In genomic region chr10:24456319-24456718, GRCh38 we compare ENCODE assay signal across 13 cellular contexts.
DNase-seq lines count a peak whose midpoint lies in the region; ATAC-seq, FAIRE-seq and TF ChIP-seq lines count a peak whose summit lies in the region.
"Had no signal": no experiment of that assay in that cellular context is flagged by ENCODE, and none has a peak within 500 bp of the region (broad histone marks: within the 10 kb centered on the region; RNA-seq: fewer than 3 reads in every experiment).

No MANE protein-coding gene starts in this region.

- no peak overlapping the region for H3K9ac ChIP-seq in neural progenitor cell
- H3K9ac ChIP-seq: BLaER1 treated with 17β-estradiol and CSF1 and Interleukin-3, amounts not matched to agents 10 nM and 100 nM had no signal

- H3K4me2 ChIP-seq in neural progenitor cell, result no peak overlapping the region

- in situ Hi-C loops in ACHN (cut with HindIII; ENCODE audit: low pct_ligation_motif_present, low pct_unique_long_range_greater_than_20kb, low sequenced_read_pairs), result no loop called here

- H3K27me3 ChIP-seq in bronchial epithelial cell (ENCODE audit: control insufficient read depth, insufficient read depth, low read length), result no peaks in the 10 kb centered on the region
- no peaks in the 10 kb centered on the region for H3K27me3 ChIP-seq in neural progenitor cell
- H3K27me3 ChIP-seq: BLaER1 treated with 17β-estradiol and CSF1 and Interleukin-3, amounts not matched to agents 10 nM and 100 nM; ovary had no signal

- H4K20me1 ChIP-seq in neural progenitor cell (ENCODE audit: low read depth), result no peaks in the 10 kb centered on the region

- no peak for TF ChIP-seq CTCF in bronchial epithelial cell (IDR thresholded peaks at IDR 0.05; ENCODE audit: insufficient read depth, low read length, severe bottlenecking)
- no peak for TF ChIP-seq CTCF in neural progenitor cell (IDR thresholded peaks at IDR 0.05)

- peaks cover 2% of the 10 kb centered on the region for H3K27me3 Mint-ChIP-seq in neural progenitor cell (ENCODE audit: insufficient read depth, low read depth)

- DNase-seq in ACHN (peak; percentile 53), HTR-8/SVneo (ENCODE audit: insufficient read length, low spot score) (no peak), bronchial epithelial cell (ENCODE audit: low read depth) (peak; percentile 98), left colon (no peak), neural progenitor cell (ENCODE audit: low spot score) (no peak)
- DNase-seq: dermis blood vessel endothelial cell, immature natural killer cell, ovary had no signal

- H2AFZ ChIP-seq in neural progenitor cell (replicated peaks), result no peak overlapping the region

- no peak overlapping the region for H3K27ac ChIP-seq in neural progenitor cell
- H3K27ac ChIP-seq: ovary had no signal

- no peak overlapping the region for H3K27ac Mint-ChIP-seq in neural progenitor cell
- H3K27ac Mint-ChIP-seq: activated T-helper 2 cell treated with anti-CD3 and anti-CD28 coated beads, Interferon-gamma antibody, Interleukin-2, Interleukin-4, amounts not matched to agents 10 μg/mL and 5 μg/mL and 100 μg/mL, durations not matched to agents 14 hours and 24 hours and 36 hours; immature natural killer cell had no signal

- no peaks in the 10 kb centered on the region for H3K36me3 Mint-ChIP-seq in neural progenitor cell
- H3K36me3 Mint-ChIP-seq: immature natural killer cell had no signal

- H3K36me3 ChIP-seq in bronchial epithelial cell (ENCODE audit: control insufficient read depth, insufficient read depth, low read length), result peaks cover 4% of the 10 kb centered on the region
- H3K36me3 ChIP-seq in neural progenitor cell, result no peaks in the 10 kb centered on the region
- H3K36me3 ChIP-seq: ovary had no signal

- FAIRE-seq in HTR-8/SVneo (lab: Jason Lieb, UNC) (peak; percentile 48), bronchial epithelial cell (lab: Jason Lieb, UNC) (peak; percentile 62)

- H3K4me3 ChIP-seq in bronchial epithelial cell (ENCODE audit: low read depth, low read length) (no peak overlapping the region), neural progenitor cell (no peak overlapping the region)
- H3K4me3 ChIP-seq: BLaER1 treated with 17β-estradiol and CSF1 and Interleukin-3, amounts not matched to agents 10 nM and 100 nM; ovary had no signal

- intact Hi-C loops in left colon (cut with DNase I, micrococcal nuclease), result no loop called here

- H3K9me3 ChIP-seq in neural progenitor cell (ENCODE audit: low read depth), result no peaks in the 10 kb centered on the region
- H3K9me3 ChIP-seq: BLaER1 treated with 17β-estradiol and CSF1 and Interleukin-3, amounts not matched to agents 10 nM and 100 nM; ovary had no signal

- H3F3A ChIP-seq in neural progenitor cell (ENCODE audit: low read depth), result no peaks in the 10 kb centered on the region

- ATAC-seq in left colon (peak; percentile 37), HG03520 (IDR thresholded peaks at IDR 0.05; ENCODE audit: unreplicated experiment) (no peak), HG02642 (IDR thresholded peaks at IDR 0.05; ENCODE audit: poor library complexity, unreplicated experiment) (no peak), GM21528 (IDR thresholded peaks at IDR 0.05; ENCODE audit: low FRiP score, unreplicated experiment) (no peak)

- H3K4me1 ChIP-seq in neural progenitor cell, result no peaks in the 10 kb centered on the region

- H3K4me1 Mint-ChIP-seq in neural progenitor cell, result peaks cover 5% of the 10 kb centered on the region
- H3K4me1 Mint-ChIP-seq: immature natural killer cell had no signal

- H3K79me2 ChIP-seq in neural progenitor cell (ENCODE audit: low read depth), result no peaks in the 10 kb centered on the region

- no peak overlapping the region for H3K4me3 Mint-ChIP-seq in neural progenitor cell
- H3K4me3 Mint-ChIP-seq: immature natural killer cell had no signal

- H3K9me3 Mint-ChIP-seq in neural progenitor cell, result no peaks in the 10 kb centered on the region
- H3K9me3 Mint-ChIP-seq: activated T-helper 2 cell treated with anti-CD3 and anti-CD28 coated beads, Interferon-gamma antibody, Interleukin-2, Interleukin-4, amounts not matched to agents 10 μg/mL and 5 μg/mL and 100 μg/mL, durations not matched to agents 14 hours and 24 hours and 36 hours; immature natural killer cell had no signal

Comparison
In these comparisons a context has a peak if more than half of its experiments do, and no peak if none do; other contexts are left out.
1. DNase-seq: peak in ACHN (single experiment) and bronchial epithelial cell (single experiment); none in HTR-8/SVneo (single experiment), left colon (0 of 2) and neural progenitor cell (single experiment).